ENCODE assay signal across 8 cellular contexts in the genomic region with DNA sequence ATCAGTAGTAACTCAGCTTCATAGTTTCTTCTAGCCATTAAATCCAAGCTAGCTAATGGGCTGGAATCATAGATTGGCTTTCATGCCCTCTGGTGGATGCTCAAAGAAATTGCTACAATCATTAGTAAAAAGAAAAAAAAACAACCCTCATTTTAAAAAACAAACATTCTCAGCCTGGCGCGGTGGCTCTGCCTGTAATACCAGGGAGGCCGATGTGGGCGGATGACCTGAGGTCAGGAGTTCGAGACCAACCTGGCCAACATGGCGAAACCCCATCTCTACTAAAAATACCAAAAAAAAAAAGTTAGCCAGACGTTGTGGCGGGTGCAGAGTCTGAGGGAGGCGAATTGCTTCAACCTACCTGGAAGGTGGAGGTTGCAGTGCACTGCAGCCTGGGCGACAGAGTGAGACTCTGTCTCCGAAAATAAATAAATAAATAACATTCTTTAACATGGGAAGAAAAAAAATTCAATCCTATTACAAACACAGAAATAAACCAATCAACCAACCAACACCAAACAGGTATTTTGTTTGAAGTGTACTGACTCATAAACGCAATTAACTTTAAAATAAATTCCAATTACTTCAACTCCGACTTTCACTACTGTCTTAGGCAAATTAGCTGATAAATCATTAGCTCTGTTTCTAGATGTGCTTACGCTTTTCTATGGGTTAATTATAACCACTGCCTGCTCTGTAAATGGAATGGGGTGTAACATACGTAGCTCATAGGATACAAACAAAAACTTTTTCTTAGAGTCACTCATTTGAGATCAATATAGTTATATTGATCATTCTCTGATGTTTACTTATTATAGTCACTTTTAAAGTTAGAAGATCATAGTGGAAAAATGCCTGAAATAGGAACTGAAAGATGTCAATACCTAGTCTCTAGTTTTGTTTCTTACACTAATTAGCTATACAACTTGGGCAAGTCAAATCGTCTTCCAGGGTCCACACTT. TPM values are rescaled to one million over a fixed set of nuclear protein-coding genes. Genes with fewer than 3 reads are reported as not detected.
DNase-seq lines count a peak whose midpoint lies in the region; ATAC-seq and TF ChIP-seq lines count a peak whose summit lies in the region.

No MANE protein-coding gene starts in this region.

- TF ChIP-seq CTCF in endothelial cell (IDR thresholded peaks at IDR 0.05; ENCODE audit: unreplicated experiment) (peak; percentile 78), mucosa of descending colon (IDR thresholded peaks at IDR 0.05) (no peak), type B pancreatic cell (conservative IDR thresholded peaks at IDR 0.05) (peak; percentile 80)

- H3K27ac Mint-ChIP-seq in CD4-positive, alpha-beta memory T cell = peak overlapping the region; percentile 18 to 89 (median 78)
- H3K27ac Mint-ChIP-seq in activated CD4-positive, alpha-beta T cell treated with anti-CD3 and anti-CD28 coated beads, Interleukin-2, amount 10 ng/mL, durations not matched to agents 7 days and 5 days = no peak overlapping the region
- H3K27ac Mint-ChIP-seq in endothelial cell (ENCODE audit: unreplicated experiment) (no peak overlapping the region), type B pancreatic cell (peak overlapping the region; percentile 63)

- no peaks in the 10 kb centered on the region for H3K27me3 ChIP-seq in CD4-positive, alpha-beta memory T cell (ENCODE audit: insufficient read depth, low read length)

- no peaks in the 10 kb centered on the region for H3K4me1 ChIP-seq in CD4-positive, alpha-beta memory T cell (ENCODE audit: insufficient read depth, low read length)
- H3K4me1 ChIP-seq in mucosa of descending colon (ENCODE audit: low read depth) = no peaks in the 10 kb centered on the region

- no peak overlapping the region for H3K27ac ChIP-seq in CD4-positive, alpha-beta memory T cell (ENCODE audit: low read depth, low read length)

- peak in 4 of 5 donors; percentile 31 to 44 (median 38) for DNase-seq in CD4-positive, alpha-beta memory T cell
- DNase-seq in GM19240 (ENCODE audit: insufficient read length, low spot score) = peak; percentile 5
- DNase-seq in NCI-H460 (ENCODE audit: extremely low read depth, low read depth) = peak; percentile 82
- DNase-seq in activated CD4-positive, alpha-beta T cell treated with anti-CD3 and anti-CD28 coated beads, Interleukin-2, amount 10 ng/mL, durations not matched to agents 7 days and 5 days = peak; percentile 30
- DNase-seq in endothelial cell (ENCODE audit: low spot score) = peak; percentile 52
- DNase-seq in mucosa of descending colon = peak; percentile 35 to 60 (median 59)
- no peak for DNase-seq in type B pancreatic cell (ENCODE audit: extremely low spot score, unreplicated experiment)

- H3K4me1 Mint-ChIP-seq in CD4-positive, alpha-beta memory T cell = peaks cover 6 to 8% (median 7%) of the 10 kb centered on the region in 4 donors
- H3K4me1 Mint-ChIP-seq in activated CD4-positive, alpha-beta T cell treated with anti-CD3 and anti-CD28 coated beads, Interleukin-2, amount 10 ng/mL, durations not matched to agents 7 days and 5 days = peaks cover 4% of the 10 kb centered on the region
- no peaks in the 10 kb centered on the region for H3K4me1 Mint-ChIP-seq in endothelial cell (ENCODE audit: unreplicated experiment)
- H3K4me1 Mint-ChIP-seq in type B pancreatic cell (ENCODE audit: unreplicated experiment) = no peaks in the 10 kb centered on the region

- no peak overlapping the region for H3K4me3 ChIP-seq in CD4-positive, alpha-beta memory T cell (ENCODE audit: low read length in 2 of 2)
- no peak overlapping the region for H3K4me3 ChIP-seq in mucosa of descending colon

- H3K36me3 ChIP-seq in CD4-positive, alpha-beta memory T cell (ENCODE audit: insufficient read depth, low read length) = no peaks in the 10 kb centered on the region
- no peaks in the 10 kb centered on the region for H3K36me3 ChIP-seq in mucosa of descending colon (ENCODE audit: low read depth)

- POLR2A ChIA-PET in CD4-positive, alpha-beta memory T cell (lab: Charles Lee; ENCODE audit: partially characterized antibody) = interaction anchor here (1.0 kb wide), 2 partner anchors 89 to 90 kb away, joined by 3 read pairs; a partner anchor contains a TSS
- POLR2A ChIA-PET in activated CD4-positive, alpha-beta T cell treated with anti-CD3 and anti-CD28 coated beads, Interleukin-2, amount 10 ng/mL, durations not matched to agents 7 days and 5 days (lab: Charles Lee) = interaction anchor here (0.6 to 0.7 kb wide), 2 partner anchors 200 to 831 kb away, joined by 3 to 4 read pairs; no protein-coding TSS in a partner anchor

- H3K27me3 Mint-ChIP-seq in CD4-positive, alpha-beta memory T cell = no peaks in the 10 kb centered on the region
- no peaks in the 10 kb centered on the region for H3K27me3 Mint-ChIP-seq in activated CD4-positive, alpha-beta T cell treated with anti-CD3 and anti-CD28 coated beads, Interleukin-2, amount 10 ng/mL, durations not matched to agents 7 days and 5 days
- H3K27me3 Mint-ChIP-seq in endothelial cell (ENCODE audit: unreplicated experiment) = no peaks in the 10 kb centered on the region
- no peaks in the 10 kb centered on the region for H3K27me3 Mint-ChIP-seq in type B pancreatic cell

- no peaks in the 10 kb centered on the region for H3K9me3 ChIP-seq in CD4-positive, alpha-beta memory T cell (ENCODE audit: control insufficient read depth in 1 of 2, low read length in 2 of 2)
- no peaks in the 10 kb centered on the region for H3K9me3 ChIP-seq in mucosa of descending colon

- H3K36me3 Mint-ChIP-seq in CD4-positive, alpha-beta memory T cell = no peaks in the 10 kb centered on the region
- H3K36me3 Mint-ChIP-seq in activated CD4-positive, alpha-beta T cell treated with anti-CD3 and anti-CD28 coated beads, Interleukin-2, amount 10 ng/mL, durations not matched to agents 7 days and 5 days (ENCODE audit: low read depth) = no peaks in the 10 kb centered on the region
- no peaks in the 10 kb centered on the region for H3K36me3 Mint-ChIP-seq in endothelial cell (ENCODE audit: low read depth, unreplicated experiment)
- H3K36me3 Mint-ChIP-seq in type B pancreatic cell = no peaks in the 10 kb centered on the region

- peaks cover 0 to 2% (median 0%) of the 10 kb centered on the region in 8 donors for H3K9me3 Mint-ChIP-seq in CD4-positive, alpha-beta memory T cell
- no peaks in the 10 kb centered on the region for H3K9me3 Mint-ChIP-seq in activated CD4-positive, alpha-beta T cell treated with anti-CD3 and anti-CD28 coated beads, Interleukin-2, amount 10 ng/mL, durations not matched to agents 7 days and 5 days
- H3K9me3 Mint-ChIP-seq in endothelial cell (ENCODE audit: unreplicated experiment) (no peaks in the 10 kb centered on the region), type B pancreatic cell (no peaks in the 10 kb centered on the region)

- ATAC-seq in HG03196 (IDR thresholded peaks at IDR 0.05; ENCODE audit: unreplicated experiment) (peak; percentile 78), mucosa of descending colon (peak; percentile 79)

- CTCF ChIA-PET in CD4-positive, alpha-beta memory T cell (lab: Charles Lee; ENCODE audit: partially characterized antibody) = interaction anchor here (1.0 to 2.6 kb wide), 11 partner anchors 8 to 457 kb away, joined by 3 to 10 read pairs (median 4); no protein-coding TSS in a partner anchor
- CTCF ChIA-PET in activated CD4-positive, alpha-beta T cell treated with anti-CD3 and anti-CD28 coated beads, Interleukin-2, amount 10 ng/mL, durations not matched to agents 7 days and 5 days (lab: Charles Lee) = interaction anchor here (1.8 kb wide), 1 partner anchor 463 kb away, joined by 4 read pairs; no protein-coding TSS in a partner anchor

- H3K4me3 Mint-ChIP-seq in CD4-positive, alpha-beta memory T cell = peak overlapping the region; percentile 52 to 75 (median 70)
- H3K4me3 Mint-ChIP-seq in activated CD4-positive, alpha-beta T cell treated with anti-CD3 and anti-CD28 coated beads, Interleukin-2, amount 10 ng/mL, durations not matched to agents 7 days and 5 days = no peak overlapping the region
- H3K4me3 Mint-ChIP-seq in endothelial cell (ENCODE audit: unreplicated experiment) = no peak overlapping the region
- H3K4me3 Mint-ChIP-seq in type B pancreatic cell = no peak overlapping the region

- intact Hi-C loops in CD4-positive, alpha-beta memory T cell (cut with micrococcal nuclease) = loop anchor here (1.0 to 2.0 kb wide), 2 partner anchors 88 to 457 kb away; no protein-coding TSS in a partner anchor
- intact Hi-C loops in mucosa of descending colon (cut with DNase I, micrococcal nuclease) = loop anchor here in 1 of 2 donors (10.0 kb wide), 2 partner anchors 100 to 200 kb away; a partner anchor contains a TSS

RNA-seq across cellular contexts. Expression of a gene that starts 24.9 kb away (rescaled TPM):
- not detected for total RNA-seq in CD4-positive, alpha-beta memory T cell
- not detected for polyA plus RNA-seq in CD4-positive, alpha-beta memory T cell
- total RNA-seq in NCI-H460 (2014; rRNA removed; shearing (Covaris generic)) = not detected in 2 replicates
- polyA plus RNA-seq in NCI-H460 (2014; cell fraction: nucleus; rRNA removed) = not detected in 2 replicates
- not detected for total RNA-seq in activated CD4-positive, alpha-beta T cell treated with anti-CD3 and anti-CD28 coated beads, Interleukin-2, amount 10 ng/mL, durations not matched to agents 7 days and 5 days
- total RNA-seq in endothelial cell (ENCODE audit: unreplicated experiment) (not detected), mucosa of descending colon (not detected), type B pancreatic cell (ENCODE audit: low replicate concordance) (not detected in 2 replicates)

RNA-seq across cellular contexts. Expression of a gene that starts 36.8 kb away (rescaled TPM):
- not detected for total RNA-seq in CD4-positive, alpha-beta memory T cell
- not detected for polyA plus RNA-seq in CD4-positive, alpha-beta memory T cell
- 0.78 and 0.87 TPM in 2 replicates for total RNA-seq in NCI-H460 (2014; rRNA removed; shearing (Covaris generic))
- 2.1 and 2.9 TPM in 2 replicates for polyA plus RNA-seq in NCI-H460 (2014; cell fraction: nucleus; rRNA removed)
- total RNA-seq in activated CD4-positive, alpha-beta T cell treated with anti-CD3 and anti-CD28 coated beads, Interleukin-2, amount 10 ng/mL, durations not matched to agents 7 days and 5 days = not detected
- not detected for total RNA-seq in endothelial cell (ENCODE audit: unreplicated experiment)
- total RNA-seq in mucosa of descending colon = not detected
- total RNA-seq in type B pancreatic cell (ENCODE audit: low replicate concordance) = 0.10 TPM in 1 of 2 replicates, not detected in the other

Comparison
In these comparisons a context has a peak if more than half of its experiments do, and no peak if none do; other contexts are left out.
1. H3K27ac Mint-ChIP-seq: peak in CD4-positive, alpha-beta memory T cell (7 of 7) and type B pancreatic cell (single experiment); none in activated CD4-positive, alpha-beta T cell treated with anti-CD3 and anti-CD28 coated beads, Interleukin-2, amount 10 ng/mL, durations not matched to agents 7 days and 5 days (single experiment) and endothelial cell (single experiment).
2. H3K4me3 Mint-ChIP-seq: peak in CD4-positive, alpha-beta memory T cell (8 of 8); none in activated CD4-positive, alpha-beta T cell treated with anti-CD3 and anti-CD28 coated beads, Interleukin-2, amount 10 ng/mL, durations not matched to agents 7 days and 5 days (single experiment), endothelial cell (single experiment) and type B pancreatic cell (single experiment).